In the genomic region with DNA sequence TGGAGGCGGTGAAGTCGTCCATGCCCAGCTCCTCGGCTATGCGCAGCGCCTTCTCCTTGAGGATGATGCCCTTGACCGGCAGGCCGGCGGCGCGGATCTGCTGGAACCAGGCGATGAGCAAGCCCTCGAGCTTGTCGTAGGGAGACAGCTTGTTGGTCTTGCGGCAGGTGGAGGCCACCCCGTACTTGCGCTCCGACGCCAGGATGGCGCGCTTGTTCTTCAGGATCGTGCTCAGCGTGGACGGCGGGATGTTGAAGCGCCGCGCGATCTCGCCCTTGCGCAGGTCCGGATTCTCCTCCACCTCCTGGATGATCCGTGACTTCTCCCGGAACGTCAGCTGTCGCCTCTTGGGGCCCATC, we compare ENCODE assay signal across 8 cellular contexts. TPM values are rescaled to one million over a fixed set of nuclear protein-coding genes. Genes with fewer than 3 reads are reported as not detected.
DNase-seq lines count a peak whose midpoint lies in the region; ATAC-seq and TF ChIP-seq lines count a peak whose summit lies in the region.

No MANE protein-coding gene starts in this region.

- H3K27ac ChIP-seq in SK-N-MC, result 0 out of 2 replicates have a peak overlapping the region, but pooled peaks have one; percentile 54

- TF ChIP-seq CTCF in BE2C (IDR thresholded peaks at IDR 0.05; ENCODE audit: low read depth, low read length), result no peak
- TF ChIP-seq CTCF in cardiac fibroblast (IDR thresholded peaks at IDR 0.05; ENCODE audit: low read depth, low read length), result no peak

- H3K4me1 ChIP-seq in BE2C, result peaks cover 8% of the 10 kb centered on the region

- intact Hi-C loops in left colon (cut with DNase I, micrococcal nuclease), result no loop called here

- ATAC-seq in GM18868 (IDR thresholded peaks at IDR 0.05; ENCODE audit: unreplicated experiment) (peak; percentile 26), HG03342 (IDR thresholded peaks at IDR 0.05; ENCODE audit: unreplicated experiment) (peak; percentile 15), left colon (peak; percentile 24), HG03108 (IDR thresholded peaks at IDR 0.05; ENCODE audit: unreplicated experiment) (no peak)
- peak; percentile 9 for ATAC-seq in stimulated activated naive CD8-positive, alpha-beta T cell treated with anti-CD3 and anti-CD28 coated beads, Interleukin-15, Interleukin-2, amounts not matched to agents 100 U/mL and 50 U/mL, for 24 hours

- DNase-seq in BE2C (peak; percentile 64), SK-N-MC (ENCODE audit: low read depth, low spot score) (no peak), cardiac fibroblast (ENCODE audit: low read depth in 2 of 2) (peak; percentile 67), left colon (peak; percentile 57 to 71)
- DNase-seq in stimulated activated naive CD8-positive, alpha-beta T cell treated with anti-CD3 and anti-CD28 coated beads, Interleukin-15, Interleukin-2, amounts not matched to agents 100 U/mL and 50 U/mL, for 24 hours, result peak; percentile 54

- H3K4me3 ChIP-seq in BE2C (ENCODE audit: low read depth, low read length) (peak overlapping the region; percentile 84), SK-N-MC (peak overlapping the region; percentile 95), cardiac fibroblast (replicated peaks in 1 of 2; ENCODE audit: low read depth in 2 of 2, low read length in 2 of 2) (peak overlapping the region; percentile 69 to 74)

- peak overlapping the region; percentile 92 for H3K9ac ChIP-seq in SK-N-MC (ENCODE audit: insufficient read length)

- peaks cover 9% of the 10 kb centered on the region for H3K36me3 ChIP-seq in BE2C
- H3K36me3 ChIP-seq in SK-N-MC (ENCODE audit: insufficient read depth, low read length), result peaks cover 16% of the 10 kb centered on the region

- no peaks in the 10 kb centered on the region for H3K27me3 ChIP-seq in BE2C

- H3K9me3 ChIP-seq in BE2C, result no peaks in the 10 kb centered on the region
- H3K9me3 ChIP-seq in SK-N-MC (ENCODE audit: low read depth, low read length), result no peaks in the 10 kb centered on the region

RNA-seq across cellular contexts. Expression of a gene that starts 0.4 kb away (rescaled TPM):
- polyA plus RNA-seq in BE2C (2012; ENCODE audit: insufficient read depth, insufficient read length, low read depth), result 181 TPM
- 10 to 100 TPM; 80.5 to 82.2 TPM for total RNA-seq in left colon

RNA-seq across cellular contexts. Expression of a gene that starts 4.9 kb away (rescaled TPM):
- 0.65 TPM for polyA plus RNA-seq in BE2C (2012; ENCODE audit: insufficient read depth, insufficient read length, low read depth)
- under 1 TPM in 1 of 2 donors, not detected in 1; 0.14 TPM for total RNA-seq in left colon

RNA-seq across cellular contexts. Expression of a gene that starts 10.0 kb away (rescaled TPM):
- polyA plus RNA-seq in BE2C (2012; ENCODE audit: insufficient read depth, insufficient read length, low read depth), result 87.2 TPM
- 10 to 100 TPM; 19.5 to 33.5 TPM for total RNA-seq in left colon

RNA-seq across cellular contexts. Expression of a gene that starts 18.6 kb away (rescaled TPM):
- polyA plus RNA-seq in BE2C (2012; ENCODE audit: insufficient read depth, insufficient read length, low read depth), result 151 TPM
- total RNA-seq in left colon, result 10 to 100 TPM; 13.3 to 19.8 TPM

RNA-seq across cellular contexts. Expression of a gene that starts 34.2 kb away (rescaled TPM):
- polyA plus RNA-seq in BE2C (2012; ENCODE audit: insufficient read depth, insufficient read length, low read depth), result 27.3 TPM
- 10 to 100 TPM; 14.2 to 19.3 TPM for total RNA-seq in left colon
